ENCODE assay signal across 24 cellular contexts in genomic region chr4:15917297-15917696, GRCh38. TPM values are rescaled to one million over a fixed set of nuclear protein-coding genes. Genes with fewer than 3 reads are reported as not detected.
"Had no signal": no experiment of that assay in that cellular context is flagged by ENCODE, and none has a peak within 500 bp of the region (broad histone marks: within the 10 kb centered on the region; RNA-seq: fewer than 3 reads in every experiment).

No MANE protein-coding gene starts in this region.

- H3K27ac ChIP-seq: ascending aorta, breast epithelium, coronary artery, gastrocnemius medialis, heart left ventricle, spleen, upper lobe of right lung had no signal

- H3K4me1 Mint-ChIP-seq: activated naive CD4-positive, alpha-beta T cell treated with anti-CD3 and anti-CD28 coated beads, Interleukin-2, amount 10 ng/mL, durations not matched to agents 7 days and 5 days; memory B cell; stimulated activated memory B cell treated with anti-CD40 and anti-IgM and Interleukin-4, amounts not matched to agents 10 μg/mL and 1 μg/mL and 100 μg/mL, for 72 hours had no signal

- H3K4me3 ChIP-seq: ascending aorta, breast epithelium, coronary artery, gastrocnemius medialis, heart left ventricle, spleen, upper lobe of right lung had no signal

- H3K4me3 Mint-ChIP-seq: activated CD8-positive, alpha-beta T cell treated with anti-CD3 and anti-CD28 coated beads for 36 hours; activated naive CD4-positive, alpha-beta T cell treated with anti-CD3 and anti-CD28 coated beads, Interleukin-2, amount 10 ng/mL, durations not matched to agents 7 days and 5 days; immature natural killer cell; memory B cell; neural crest cell; stimulated activated memory B cell treated with anti-CD40 and anti-IgM and Interleukin-4, amounts not matched to agents 10 μg/mL and 1 μg/mL and 100 μg/mL, for 72 hours had no signal

- ATAC-seq: activated CD8-positive, alpha-beta T cell treated with anti-CD3 and anti-CD28 coated beads for 36 hours; gastrocnemius medialis; heart left ventricle; left ventricle myocardium superior; stimulated activated memory B cell treated with anti-CD40 and anti-IgM and Interleukin-4, amounts not matched to agents 10 μg/mL and 1 μg/mL and 100 μg/mL, for 72 hours; upper lobe of right lung had no signal

- DNase-seq: activated CD4-positive, alpha-beta T cell treated with anti-CD3 and anti-CD28 coated beads for 48 hours; activated CD4-positive, CD25-positive, alpha-beta regulatory T cell; activated CD8-positive, alpha-beta T cell treated with anti-CD3 and anti-CD28 coated beads for 36 hours; activated effector memory CD4-positive, alpha-beta T cell treated with Interleukin-2 at 50 U/mL for 16 hours; activated naive CD4-positive, alpha-beta T cell treated with anti-CD3 and anti-CD28 coated beads, Interleukin-2, amount 10 ng/mL, durations not matched to agents 7 days and 5 days; activated T-cell treated with anti-CD3 and anti-CD28 coated beads, Interleukin-2, amount 50 U/mL, for 1 hour; gastrocnemius medialis; heart left ventricle; immature natural killer cell; left ventricle myocardium superior; retina; spleen; stimulated activated CD4-positive, alpha-beta T cell treated with anti-CD3 and anti-CD28 coated beads, Interleukin-4, amount 100 ng/mL, for 4 hours; T1000; upper lobe of right lung had no signal

- H3K9me3 ChIP-seq: ascending aorta, breast epithelium, gastrocnemius medialis, heart left ventricle, upper lobe of right lung had no signal

- H3K4me1 ChIP-seq: breast epithelium, gastrocnemius medialis, heart left ventricle, spleen, upper lobe of right lung had no signal

- H3K27ac Mint-ChIP-seq: activated CD8-positive, alpha-beta T cell treated with anti-CD3 and anti-CD28 coated beads for 36 hours; activated naive CD4-positive, alpha-beta T cell treated with anti-CD3 and anti-CD28 coated beads, Interleukin-2, amount 10 ng/mL, durations not matched to agents 7 days and 5 days; immature natural killer cell; memory B cell; stimulated activated memory B cell treated with anti-CD40 and anti-IgM and Interleukin-4, amounts not matched to agents 10 μg/mL and 1 μg/mL and 100 μg/mL, for 72 hours had no signal

- H3K36me3 ChIP-seq: ascending aorta, breast epithelium, gastrocnemius medialis, heart left ventricle, spleen, upper lobe of right lung had no signal

- H3K36me3 Mint-ChIP-seq: activated naive CD4-positive, alpha-beta T cell treated with anti-CD3 and anti-CD28 coated beads, Interleukin-2, amount 10 ng/mL, durations not matched to agents 7 days and 5 days; memory B cell; stimulated activated memory B cell treated with anti-CD40 and anti-IgM and Interleukin-4, amounts not matched to agents 10 μg/mL and 1 μg/mL and 100 μg/mL, for 72 hours had no signal

- H3K27me3 ChIP-seq: ascending aorta, breast epithelium, gastrocnemius medialis, upper lobe of right lung had no signal

- H3K9me3 Mint-ChIP-seq: activated CD8-positive, alpha-beta T cell treated with anti-CD3 and anti-CD28 coated beads for 36 hours; immature natural killer cell had no signal

RNA-seq across cellular contexts. Expression of gene FGFBP1, which starts 21.2 kb away (rescaled TPM):
- total RNA-seq: activated CD8-positive, alpha-beta T cell treated with anti-CD3 and anti-CD28 coated beads for 36 hours; ascending aorta; gastrocnemius medialis; left ventricle myocardium superior; mononuclear cell; neural crest cell; posterior vena cava; spleen; T-helper 1 cell treated with Interleukin-12 subunit alpha and Interleukin-12 subunit beta and Interleukin-4 antibody, amounts not matched to agents 30 ng/mL and 1 ng/mL, for 36 hours had no signal
- polyA plus RNA-seq: heart left ventricle had no signal

RNA-seq across cellular contexts. Expression of gene FGFBP2, which starts 45.7 kb away (rescaled TPM):
- total RNA-seq: ascending aorta had no signal
